ENCODE assay signal across 8 cellular contexts in the genomic region with DNA sequence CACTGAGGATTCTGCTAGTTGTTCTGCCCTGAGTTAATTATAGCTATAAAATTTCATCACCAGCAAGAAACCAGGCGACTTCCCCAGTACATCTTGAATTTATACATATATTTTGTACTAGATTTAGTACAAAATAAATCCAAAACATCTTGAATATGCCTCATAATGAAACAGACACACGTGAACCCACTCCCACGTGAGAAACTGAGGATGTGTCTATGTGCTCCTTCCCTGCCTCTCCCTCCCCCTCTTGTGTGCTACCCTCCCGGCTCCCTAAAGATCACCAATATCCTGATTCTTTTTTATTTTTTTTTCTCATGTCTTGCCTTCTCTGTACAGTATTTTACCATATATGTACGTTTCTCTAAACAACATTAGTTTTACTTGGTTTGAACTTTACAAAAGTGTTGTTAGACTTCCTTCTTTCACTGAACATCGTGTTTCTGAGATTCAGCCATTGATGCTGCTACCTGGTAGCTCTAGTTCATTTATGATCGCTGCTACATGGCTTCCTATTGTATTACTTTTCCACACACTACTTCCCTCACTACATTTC.
A peak's percentile ranks its signal among the peaks of the same experiment; 100 is the strongest.
DNase-seq lines count a peak whose midpoint lies in the region; ATAC-seq and TF ChIP-seq lines count a peak whose summit lies in the region.

No MANE protein-coding gene starts in this region.

- H3K36me3 Mint-ChIP-seq in T-helper 2 cell treated with Interferon-gamma antibody and Interleukin-4, amounts not matched to agents 5 μg/mL and 100 μg/mL, for 36 hours (ENCODE audit: low read depth) = peaks cover 3% of the 10 kb centered on the region

- peaks cover 45% of the 10 kb centered on the region for H3K4me1 Mint-ChIP-seq in T-helper 2 cell treated with Interferon-gamma antibody and Interleukin-4, amounts not matched to agents 5 μg/mL and 100 μg/mL, for 36 hours (ENCODE audit: low read depth)

- H3K27ac Mint-ChIP-seq in T-helper 2 cell treated with Interferon-gamma antibody and Interleukin-4, amounts not matched to agents 5 μg/mL and 100 μg/mL, for 36 hours = peak overlapping the region; percentile 94

- no peak for TF ChIP-seq CTCF in fibroblast of mammary gland (conservative IDR thresholded peaks at IDR 0.05; ENCODE audit: control insufficient read depth, insufficient read depth, low read depth, low read length)

- H3K27me3 Mint-ChIP-seq in T-helper 2 cell treated with Interferon-gamma antibody and Interleukin-4, amounts not matched to agents 5 μg/mL and 100 μg/mL, for 36 hours (ENCODE audit: low read depth) = no peaks in the 10 kb centered on the region

- ATAC-seq in GM19395 (IDR thresholded peaks at IDR 0.05; ENCODE audit: unreplicated experiment) (no peak), HG03025 (IDR thresholded peaks at IDR 0.05; ENCODE audit: low FRiP score, unreplicated experiment) (no peak)

- peak overlapping the region; percentile 91 for H3K4me3 Mint-ChIP-seq in T-helper 2 cell treated with Interferon-gamma antibody and Interleukin-4, amounts not matched to agents 5 μg/mL and 100 μg/mL, for 36 hours

- H3K4me3 ChIP-seq in fibroblast of mammary gland (ENCODE audit: control insufficient read depth, low read depth, low read length) = peak overlapping the region; percentile 60
- H3K4me3 ChIP-seq in skin epidermis = peak overlapping the region; percentile 59 to 94 (median 85)

- DNase-seq in activated T-cell treated with anti-CD3 and anti-CD28 coated beads for 24 hours (ENCODE audit: low read depth) (peak; percentile 34), fibroblast of mammary gland (ENCODE audit: low read depth) (no peak), islet precursor cell (no peak)
- no peak for DNase-seq in activated T-cell treated with anti-CD3 and anti-CD28 coated beads, Interleukin-2, amount 50 U/mL, for 1 hour
- peak; percentile 30 for DNase-seq in T-helper 2 cell treated with Interferon-gamma antibody and Interleukin-4, amounts not matched to agents 5 μg/mL and 100 μg/mL, for 36 hours (ENCODE audit: low spot score)

- H3K27ac ChIP-seq in skin epidermis = peak overlapping the region in 16 of 21 experiments; percentile 8 to 84 (median 80)

- H3K9me3 Mint-ChIP-seq in T-helper 2 cell treated with Interferon-gamma antibody and Interleukin-4, amounts not matched to agents 5 μg/mL and 100 μg/mL, for 36 hours = no peaks in the 10 kb centered on the region

Comparison
In these comparisons a context has a peak if more than half of its experiments do, and no peak if none do; other contexts are left out.
1. DNase-seq: peak in activated T-cell treated with anti-CD3 and anti-CD28 coated beads for 24 hours (single experiment) and T-helper 2 cell treated with Interferon-gamma antibody and Interleukin-4, amounts not matched to agents 5 μg/mL and 100 μg/mL, for 36 hours (single experiment); none in activated T-cell treated with anti-CD3 and anti-CD28 coated beads, Interleukin-2, amount 50 U/mL, for 1 hour (single experiment), fibroblast of mammary gland (single experiment) and islet precursor cell (single experiment).